In genomic region chr7:108511939-108512338, GRCh38 we compare ENCODE assay signal across 27 cellular contexts. TPM values are rescaled to one million over a fixed set of nuclear protein-coding genes. Genes with fewer than 3 reads are reported as not detected.
"Had no signal": no experiment of that assay in that cellular context is flagged by ENCODE, and none has a peak within 500 bp of the region (broad histone marks: within the 10 kb centered on the region; RNA-seq: fewer than 3 reads in every experiment).

No MANE protein-coding gene starts in this region.

- H3K9me3 Mint-ChIP-seq: activated T-cell treated with anti-CD3 and anti-CD28 coated beads, Interleukin-2, amount 50 U/mL, for 72 hours; immature natural killer cell; natural killer cell treated with Interleukin-12 subunit alpha and Interleukin-12 subunit beta and Interleukin-15 and Interleukin-18, amount 100 ng/mL, for 72 hours; WTC11 had no signal

- DNase-seq: activated CD4-positive, alpha-beta T cell treated with anti-CD3 and anti-CD28 coated beads for 4 hours; activated CD4-positive, alpha-beta T cell treated with anti-CD3 and anti-CD28 coated beads, Interleukin-2, amount 50 U/mL, for 48 hours; activated effector memory CD4-positive, alpha-beta T cell treated with anti-CD3 and anti-CD28 coated beads, Interleukin-2, amount 50 U/mL, for 16 hours; activated naive CD4-positive, alpha-beta T cell treated with anti-CD3 and anti-CD28 coated beads, Interleukin-2, amount 50 U/mL, for 16 hours; activated T-cell treated with anti-CD3 and anti-CD28 coated beads, Interleukin-2, amount 50 U/mL, for 72 hours; aorta; dermis blood vessel endothelial cell; effector CD8-positive, alpha-beta T cell; foreskin keratinocyte; glutamatergic neuron; immature natural killer cell; left lung; retina; sigmoid colon; stimulated activated CD4-positive, alpha-beta T cell treated with anti-CD3 and anti-CD28 coated beads, Interleukin-15, amount 100 ng/mL, for 24 hours; stimulated activated naive CD4-positive, alpha-beta T cell; T-helper 9 cell; testis; trophoblast cell; uterus had no signal

- H3K9me3 ChIP-seq: left lung, sigmoid colon, testis, uterus had no signal

- H3K27me3 ChIP-seq: foreskin keratinocyte, hepatocyte, left lung, sigmoid colon, testis, uterus had no signal

- H3K4me3 Mint-ChIP-seq: activated T-cell treated with anti-CD3 and anti-CD28 coated beads, Interleukin-2, amount 50 U/mL, for 72 hours; brain; immature natural killer cell; natural killer cell treated with Interleukin-12 subunit alpha and Interleukin-12 subunit beta and Interleukin-15 and Interleukin-18, amount 100 ng/mL, for 72 hours; WTC11 had no signal

- H3K27ac Mint-ChIP-seq: activated T-cell treated with anti-CD3 and anti-CD28 coated beads, Interleukin-2, amount 50 U/mL, for 72 hours; brain; natural killer cell treated with Interleukin-12 subunit alpha and Interleukin-12 subunit beta and Interleukin-15 and Interleukin-18, amount 100 ng/mL, for 72 hours; progenitor cell of endocrine pancreas; WTC11 had no signal

- H3K4me1 Mint-ChIP-seq: WTC11 had no signal

- H3K4me3 ChIP-seq: hepatocyte, left lung, lung, sigmoid colon, smooth muscle cell, testis, uterus had no signal

- ATAC-seq: activated T-cell treated with anti-CD3 and anti-CD28 coated beads, Interleukin-2, amount 50 U/mL, for 72 hours; foreskin keratinocyte; left lung; natural killer cell treated with Interleukin-12 subunit alpha and Interleukin-12 subunit beta and Interleukin-15 and Interleukin-18, amount 100 ng/mL, for 72 hours; WTC11 had no signal

- H2AFZ ChIP-seq: hepatocyte had no signal

- H3K36me3 ChIP-seq: uterus had no signal

- H3K4me2 ChIP-seq: hepatocyte, smooth muscle cell had no signal

- H3K27ac ChIP-seq: foreskin keratinocyte, hepatocyte, left lung, sigmoid colon, testis, uterus had no signal

- H3K27me3 Mint-ChIP-seq: brain; natural killer cell treated with Interleukin-12 subunit alpha and Interleukin-12 subunit beta and Interleukin-15 and Interleukin-18, amount 100 ng/mL, for 72 hours; progenitor cell of endocrine pancreas had no signal

- H3K4me1 ChIP-seq: foreskin keratinocyte, testis, uterus had no signal

RNA-seq across cellular contexts. Expression of gene NRCAM, which starts 55.7 kb away (rescaled TPM):
- total RNA-seq: natural killer cell treated with Interleukin-12 subunit alpha and Interleukin-12 subunit beta and Interleukin-15 and Interleukin-18, amount 100 ng/mL, for 72 hours had no signal
